Comparison of ENCODE assay signal across 8 cellular contexts in the genomic region with DNA sequence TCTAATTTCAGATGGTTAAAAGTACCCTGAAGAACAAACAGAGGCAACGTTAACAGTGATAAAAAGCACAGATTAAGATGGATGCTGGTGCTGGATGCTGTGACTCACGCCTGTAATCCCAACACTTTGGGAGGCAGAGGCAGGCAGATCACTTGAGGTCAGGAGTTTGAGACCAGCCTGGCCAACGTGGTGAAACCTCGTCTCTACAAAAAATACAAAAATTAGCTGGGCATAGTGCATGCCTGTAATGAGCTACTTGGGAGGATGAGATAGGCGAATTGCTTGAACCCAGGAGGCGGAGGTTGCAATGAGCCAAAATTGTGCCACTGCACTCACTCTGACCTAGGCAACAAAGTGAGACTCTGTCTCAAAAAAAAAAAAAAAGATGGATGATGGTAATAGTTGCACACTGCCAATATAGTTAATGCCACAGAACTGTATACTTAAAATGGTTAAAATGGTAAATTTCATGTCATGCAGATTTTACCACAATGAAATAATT. TPM values are rescaled to one million over a fixed set of nuclear protein-coding genes. Genes with fewer than 3 reads are reported as not detected.
DNase-seq lines count a peak whose midpoint lies in the region; ATAC-seq and TF ChIP-seq lines count a peak whose summit lies in the region.
"Not testable (repeated sequence)": the region's sequence is repeated elsewhere in the genome, so short reads cannot be mapped to it uniquely, and the experiment has no call there.

No MANE protein-coding gene starts in this region.

- not testable (repeated sequence) for TF ChIP-seq CTCF in omental fat pad (IDR thresholded peaks at IDR 0.05); suprapubic skin (IDR thresholded peaks at IDR 0.05)

- H3K4me3 ChIP-seq in CD4-positive, CD25-positive, alpha-beta regulatory T cell (ENCODE audit: low read depth, low read length), result peak overlapping the region; percentile 82
- H3K4me3 ChIP-seq in HUES6 (ENCODE audit: low read depth, low read length); iPS-20b (ENCODE audit: low read length): not testable (repeated sequence)
- H3K4me3 ChIP-seq in SK-N-MC (peak overlapping the region; percentile 74), duodenal mucosa (ENCODE audit: low read depth in 1 of 2, low read length in 2 of 2) (peak overlapping the region; percentile 69 to 72), suprapubic skin (peak overlapping the region; percentile 46)

- H3K4me1 ChIP-seq in CD4-positive, CD25-positive, alpha-beta regulatory T cell (ENCODE audit: control insufficient read depth, insufficient read depth, low read length, poor library complexity, severe bottlenecking), result peaks cover 49% of the 10 kb centered on the region
- H3K4me1 ChIP-seq in HUES6 (ENCODE audit: control insufficient read depth, insufficient read depth, low read length), result peaks cover 27% of the 10 kb centered on the region
- peaks cover 30 to 39% of the 10 kb centered on the region in 2 donors for H3K4me1 ChIP-seq in duodenal mucosa (ENCODE audit: control insufficient read depth in 1 of 2, insufficient read depth in 2 of 2, low read length in 2 of 2)
- peaks cover 12% of the 10 kb centered on the region for H3K4me1 ChIP-seq in iPS-20b (ENCODE audit: insufficient read depth, low read length)
- H3K4me1 ChIP-seq in suprapubic skin, result peaks cover 38% of the 10 kb centered on the region

- not testable (repeated sequence) for ATAC-seq in CD4-positive, CD25-positive, alpha-beta regulatory T cell (ENCODE audit: low read depth in 2 of 2); activated naive CD4-positive, alpha-beta T cell treated with anti-CD3 and anti-CD28 coated beads, Interleukin-2, amount 50 U/mL, for 72 hours
- ATAC-seq in omental fat pad (ENCODE audit: low FRiP score), result peak; percentile 19

- H3K9ac ChIP-seq in HUES6 (ENCODE audit: low read length), result not testable (repeated sequence)
- H3K9ac ChIP-seq in SK-N-MC (ENCODE audit: insufficient read length) (peak overlapping the region; percentile 67), duodenal mucosa (ENCODE audit: low read depth in 1 of 2, low read length in 2 of 2) (peak overlapping the region; percentile 71 to 73), iPS-20b (ENCODE audit: low read depth, low read length) (peak overlapping the region; percentile 46; the same call in 1 of the 2 replicates)

- not testable (repeated sequence) for H3K27me3 ChIP-seq in CD4-positive, CD25-positive, alpha-beta regulatory T cell (ENCODE audit: control insufficient read depth, insufficient read depth, low read length); HUES6 (ENCODE audit: control insufficient read depth, insufficient read depth, low read length); duodenal mucosa (ENCODE audit: control insufficient read depth in 1 of 2, insufficient read depth in 2 of 2, low read length in 2 of 2); iPS-20b (ENCODE audit: insufficient read depth, low read length); suprapubic skin

- peaks cover 17% of the 10 kb centered on the region for H3K36me3 Mint-ChIP-seq in CD4-positive, CD25-positive, alpha-beta regulatory T cell
- peaks cover 5 to 13% of the 10 kb centered on the region in 2 donors for H3K36me3 Mint-ChIP-seq in activated naive CD4-positive, alpha-beta T cell treated with anti-CD3 and anti-CD28 coated beads, Interleukin-2, amount 50 U/mL, for 72 hours

- peak overlapping the region; percentile 91 for H3K27ac ChIP-seq in CD4-positive, CD25-positive, alpha-beta regulatory T cell (ENCODE audit: insufficient read depth, low read length, poor library complexity, severe bottlenecking)
- H3K27ac ChIP-seq in HUES6 (ENCODE audit: low read depth, low read length) (peak overlapping the region; percentile 69; the same call in 1 of the 2 replicates), SK-N-MC (peak overlapping the region; percentile 90), duodenal mucosa (ENCODE audit: low read depth, low read length) (peak overlapping the region; percentile 54), suprapubic skin (peak overlapping the region; percentile 89)
- not testable (repeated sequence) for H3K27ac ChIP-seq in iPS-20b (ENCODE audit: low read length)

- H3K9me3 Mint-ChIP-seq in CD4-positive, CD25-positive, alpha-beta regulatory T cell; activated naive CD4-positive, alpha-beta T cell treated with anti-CD3 and anti-CD28 coated beads, Interleukin-2, amount 50 U/mL, for 72 hours: not testable (repeated sequence)

- WGBS in suprapubic skin, result 46% methylated on average over 6 of the region's 6 CpGs

- TF ChIP-seq POLR2A in suprapubic skin (IDR thresholded peaks at IDR 0.05), result not testable (repeated sequence)

- TF ChIP-seq EP300 in suprapubic skin (IDR thresholded peaks at IDR 0.05), result not testable (repeated sequence)

- not testable (repeated sequence) for DNase-seq in CD4-positive, CD25-positive, alpha-beta regulatory T cell; SK-N-MC (ENCODE audit: low read depth, low spot score); activated naive CD4-positive, alpha-beta T cell treated with anti-CD3 and anti-CD28 coated beads, Interleukin-2, amount 50 U/mL, for 72 hours (ENCODE audit: low spot score in 2 of 2); omental fat pad (ENCODE audit: low spot score); suprapubic skin (ENCODE audit: low spot score in 2 of 2)

- H3K36me3 ChIP-seq in CD4-positive, CD25-positive, alpha-beta regulatory T cell (ENCODE audit: control insufficient read depth, insufficient read depth, low read length), result peaks cover 10% of the 10 kb centered on the region
- H3K36me3 ChIP-seq in HUES6 (ENCODE audit: control insufficient read depth, insufficient read depth, low read length), result peaks cover 12% of the 10 kb centered on the region; the same call in 1 of the 2 replicates
- peaks cover 15% of the 10 kb centered on the region for H3K36me3 ChIP-seq in SK-N-MC (ENCODE audit: insufficient read depth, low read length)
- H3K36me3 ChIP-seq in duodenal mucosa (ENCODE audit: control insufficient read depth in 1 of 2, insufficient read depth in 2 of 2, low read length in 2 of 2); iPS-20b (ENCODE audit: insufficient read depth, low read depth, low read length): not testable (repeated sequence)
- peaks cover 10% of the 10 kb centered on the region for H3K36me3 ChIP-seq in suprapubic skin

- H3K27ac Mint-ChIP-seq in CD4-positive, CD25-positive, alpha-beta regulatory T cell, result peak overlapping the region; percentile 87 to 98 (median 94)
- H3K27ac Mint-ChIP-seq in activated naive CD4-positive, alpha-beta T cell treated with anti-CD3 and anti-CD28 coated beads, Interleukin-2, amount 50 U/mL, for 72 hours, result peak overlapping the region; percentile 76 to 96

- H3K27me3 Mint-ChIP-seq in CD4-positive, CD25-positive, alpha-beta regulatory T cell, result not testable (repeated sequence)

- not testable (repeated sequence) for H3K9me3 ChIP-seq in CD4-positive, CD25-positive, alpha-beta regulatory T cell (ENCODE audit: control insufficient read depth in 2 of 2, low read length in 2 of 2); HUES6 (ENCODE audit: control insufficient read depth, insufficient read depth, low read depth, low read length); SK-N-MC (ENCODE audit: low read depth, low read length); duodenal mucosa (ENCODE audit: control insufficient read depth in 1 of 2, low read length in 2 of 2); iPS-20b (ENCODE audit: insufficient read depth, low read depth, low read length); suprapubic skin

- H3K4me3 Mint-ChIP-seq in CD4-positive, CD25-positive, alpha-beta regulatory T cell, result peak overlapping the region; percentile 21 to 83 (median 59)

- peaks cover 53 to 78% (median 63%) of the 10 kb centered on the region in 4 donors for H3K4me1 Mint-ChIP-seq in CD4-positive, CD25-positive, alpha-beta regulatory T cell

RNA-seq across cellular contexts. Expression of a gene that starts 38.5 kb away (rescaled TPM):
- 89.6 TPM for total RNA-seq in CD4-positive, CD25-positive, alpha-beta regulatory T cell
- 10 to 100 TPM; 18.7 to 23.4 (median 22.9) TPM for polyA plus RNA-seq in CD4-positive, CD25-positive, alpha-beta regulatory T cell
- 10 to 100 TPM; 53.3 to 64.1 TPM for total RNA-seq in activated naive CD4-positive, alpha-beta T cell treated with anti-CD3 and anti-CD28 coated beads, Interleukin-2, amount 50 U/mL, for 72 hours
- total RNA-seq in omental fat pad, result 10 to 100 TPM; 77.5 to 84.1 (median 80.1) TPM
- total RNA-seq in suprapubic skin, result 10 to 100 TPM; 65.0 to 86.5 (median 69.6) TPM
